In genomic region chr1:119632103-119632490, GRCh38 we compare ENCODE assay signal across 14 cellular contexts. TPM values are rescaled to one million over a fixed set of nuclear protein-coding genes. Genes with fewer than 3 reads are reported as not detected.
DNase-seq lines count a peak whose midpoint lies in the region; ATAC-seq and TF ChIP-seq lines count a peak whose summit lies in the region.
"Had no signal": no experiment of that assay in that cellular context is flagged by ENCODE, and none has a peak within 500 bp of the region (broad histone marks: within the 10 kb centered on the region; RNA-seq: fewer than 3 reads in every experiment).

No MANE protein-coding gene starts in this region.

- H3K4me3 ChIP-seq in left lung: no peak overlapping the region
- peak overlapping the region; percentile 49 to 71 (median 61) for H3K4me3 ChIP-seq in skeletal muscle tissue (ENCODE audit: low read length in 3 of 3)
- no peak overlapping the region for H3K4me3 ChIP-seq in naive thymus-derived CD4-positive, alpha-beta T cell (ENCODE audit: low read length)

- intact Hi-C loops in left lung (cut with DNase I): no loop called here
- intact Hi-C loops in naive thymus-derived CD4-positive, alpha-beta T cell (cut with micrococcal nuclease): no loop called here

- POLR2A ChIA-PET in naive thymus-derived CD4-positive, alpha-beta T cell (lab: Charles Lee): interaction anchor here (0.6 kb wide), 1 partner anchor 36 kb away, joined by 4 read pairs; no protein-coding TSS in a partner anchor

- H3K4me1 ChIP-seq in left lung (peaks cover 23 to 43% of the 10 kb centered on the region in 2 donors), skeletal muscle tissue (ENCODE audit: control insufficient read depth in 3 of 3, insufficient read depth in 3 of 3, low read length in 3 of 3) (peaks cover 30 to 40% (median 39%) of the 10 kb centered on the region in 3 donors)
- H3K4me1 ChIP-seq in naive thymus-derived CD4-positive, alpha-beta T cell (ENCODE audit: control insufficient read depth in 2 of 2, insufficient read depth in 2 of 2, low read length in 2 of 2): no peaks in the 10 kb centered on the region

- DNase-seq in left lung: no peak
- DNase-seq in naive thymus-derived CD4-positive, alpha-beta T cell: no peak
- DNase-seq in NCI-H1694 treated with DMSO at 0.1 percent for 48 hours (lab: John Stamatoyannopoulos, UW): no peak
- DNase-seq in NCI-H446 treated with DMSO at 0.1 percent for 48 hours (lab: John Stamatoyannopoulos, UW): no peak
- DNase-seq: AML-193; effector memory CD8-positive, alpha-beta T cell; NCI-H187; NK-92 treated with Interleukin-12 subunit alpha and Interleukin-12 subunit beta, amount 100 ng/mL, for 24 hours; stimulated activated naive CD8-positive, alpha-beta T cell treated with anti-CD3 and anti-CD28 coated beads, Interleukin-15, Interleukin-2, amounts not matched to agents 100 U/mL and 50 U/mL, for 24 hours had no signal

- peaks cover 0 to 1% (median 0%) of the 10 kb centered on the region in 11 donors for H3K9me3 Mint-ChIP-seq in naive thymus-derived CD4-positive, alpha-beta T cell
- H3K9me3 Mint-ChIP-seq: effector memory CD8-positive, alpha-beta T cell; neural crest cell had no signal

- H3K4me1 Mint-ChIP-seq in naive thymus-derived CD4-positive, alpha-beta T cell: peaks cover 0 to 4% (median 0%) of the 10 kb centered on the region in 7 donors

- H3K27ac ChIP-seq in cingulate gyrus (ENCODE audit: low read depth, low read length) (peak overlapping the region; percentile 13), left lung (peak overlapping the region; percentile 41 to 73), skeletal muscle tissue (ENCODE audit: low read depth, low read length) (peak overlapping the region; percentile 70)
- H3K27ac ChIP-seq in naive thymus-derived CD4-positive, alpha-beta T cell (ENCODE audit: low read depth, low read length): no peak overlapping the region

- H3K36me3 Mint-ChIP-seq in naive thymus-derived CD4-positive, alpha-beta T cell: no peaks in the 10 kb centered on the region

- H3K27me3 ChIP-seq in left lung (peaks cover 0 to 18% of the 10 kb centered on the region in 2 donors), skeletal muscle tissue (ENCODE audit: control insufficient read depth in 3 of 3, insufficient read depth in 3 of 3, low read length in 3 of 3) (no peaks in the 10 kb centered on the region)
- H3K27me3 ChIP-seq in naive thymus-derived CD4-positive, alpha-beta T cell (ENCODE audit: control insufficient read depth in 2 of 2, insufficient read depth in 2 of 2, low read length in 2 of 2): peaks cover 0 to 3% of the 10 kb centered on the region in 2 donors

- H3K9me3 ChIP-seq in left lung (no peaks in the 10 kb centered on the region), skeletal muscle tissue (ENCODE audit: control insufficient read depth in 3 of 3, low read length in 3 of 3) (no peaks in the 10 kb centered on the region)
- H3K9me3 ChIP-seq in naive thymus-derived CD4-positive, alpha-beta T cell (ENCODE audit: control insufficient read depth in 2 of 3, low read length in 3 of 3): no peaks in the 10 kb centered on the region

- CTCF ChIA-PET in naive thymus-derived CD4-positive, alpha-beta T cell (lab: Charles Lee): interaction anchor here (0.6 kb wide), 1 partner anchor 1807 kb away, joined by 3 read pairs; no protein-coding TSS in a partner anchor

- H3K36me3 ChIP-seq in left lung (no peaks in the 10 kb centered on the region), skeletal muscle tissue (ENCODE audit: control insufficient read depth in 3 of 3, insufficient read depth in 3 of 3, low read length in 3 of 3) (no peaks in the 10 kb centered on the region)
- no peaks in the 10 kb centered on the region for H3K36me3 ChIP-seq in naive thymus-derived CD4-positive, alpha-beta T cell (ENCODE audit: control insufficient read depth in 2 of 3, insufficient read depth in 3 of 3, low read length in 3 of 3)

- no peak overlapping the region for H3K27ac Mint-ChIP-seq in naive thymus-derived CD4-positive, alpha-beta T cell
- H3K27ac Mint-ChIP-seq: effector memory CD8-positive, alpha-beta T cell had no signal

- H3K27me3 Mint-ChIP-seq in naive thymus-derived CD4-positive, alpha-beta T cell: peaks cover 36 to 67% (median 64%) of the 10 kb centered on the region in 5 donors

- no peak overlapping the region for H3K4me3 Mint-ChIP-seq in naive thymus-derived CD4-positive, alpha-beta T cell
- H3K4me3 Mint-ChIP-seq: effector memory CD8-positive, alpha-beta T cell; neural crest cell had no signal

- H3K9ac ChIP-seq in skeletal muscle tissue (ENCODE audit: low read depth in 1 of 3, low read length in 3 of 3): peak overlapping the region; percentile 59 to 79 (median 68)

- TF ChIP-seq CTCF in left lung (IDR thresholded peaks at IDR 0.05): no peak

- ATAC-seq in GM19395 (IDR thresholded peaks at IDR 0.05; ENCODE audit: unreplicated experiment) (peak; percentile 6), left lung (peak; percentile 20), GM18907 (IDR thresholded peaks at IDR 0.05; ENCODE audit: unreplicated experiment) (no peak)
- no peak for ATAC-seq in naive thymus-derived CD4-positive, alpha-beta T cell
- ATAC-seq: effector memory CD8-positive, alpha-beta T cell; stimulated activated naive CD8-positive, alpha-beta T cell treated with anti-CD3 and anti-CD28 coated beads, Interleukin-15, Interleukin-2, amounts not matched to agents 100 U/mL and 50 U/mL, for 24 hours had no signal

RNA-seq across cellular contexts. Expression of gene ZNF697, which starts 16.0 kb away (rescaled TPM):
- 1 to 10 TPM; 8.0 to 8.1 TPM for total RNA-seq in left lung
- total RNA-seq in skeletal muscle tissue: 13.6 TPM
- total RNA-seq in naive thymus-derived CD4-positive, alpha-beta T cell: 1 to 10 TPM in 1 of 5 experiments, under 1 TPM in 4; 0.08 to 2.1 (median 0.24) TPM
- polyA plus RNA-seq in naive thymus-derived CD4-positive, alpha-beta T cell: not detected

Comparison
In these comparisons a context has a peak if more than half of its experiments do, and no peak if none do; other contexts are left out.
1. ATAC-seq: peak in GM19395 (single experiment) and left lung (single experiment); none in naive thymus-derived CD4-positive, alpha-beta T cell (single experiment) and GM18907 (single experiment).
2. H3K4me3 ChIP-seq: peak in skeletal muscle tissue (3 of 3); none in left lung (0 of 2) and naive thymus-derived CD4-positive, alpha-beta T cell (single experiment).